8 cellular contexts compared by ENCODE assay signal in the genomic region with DNA sequence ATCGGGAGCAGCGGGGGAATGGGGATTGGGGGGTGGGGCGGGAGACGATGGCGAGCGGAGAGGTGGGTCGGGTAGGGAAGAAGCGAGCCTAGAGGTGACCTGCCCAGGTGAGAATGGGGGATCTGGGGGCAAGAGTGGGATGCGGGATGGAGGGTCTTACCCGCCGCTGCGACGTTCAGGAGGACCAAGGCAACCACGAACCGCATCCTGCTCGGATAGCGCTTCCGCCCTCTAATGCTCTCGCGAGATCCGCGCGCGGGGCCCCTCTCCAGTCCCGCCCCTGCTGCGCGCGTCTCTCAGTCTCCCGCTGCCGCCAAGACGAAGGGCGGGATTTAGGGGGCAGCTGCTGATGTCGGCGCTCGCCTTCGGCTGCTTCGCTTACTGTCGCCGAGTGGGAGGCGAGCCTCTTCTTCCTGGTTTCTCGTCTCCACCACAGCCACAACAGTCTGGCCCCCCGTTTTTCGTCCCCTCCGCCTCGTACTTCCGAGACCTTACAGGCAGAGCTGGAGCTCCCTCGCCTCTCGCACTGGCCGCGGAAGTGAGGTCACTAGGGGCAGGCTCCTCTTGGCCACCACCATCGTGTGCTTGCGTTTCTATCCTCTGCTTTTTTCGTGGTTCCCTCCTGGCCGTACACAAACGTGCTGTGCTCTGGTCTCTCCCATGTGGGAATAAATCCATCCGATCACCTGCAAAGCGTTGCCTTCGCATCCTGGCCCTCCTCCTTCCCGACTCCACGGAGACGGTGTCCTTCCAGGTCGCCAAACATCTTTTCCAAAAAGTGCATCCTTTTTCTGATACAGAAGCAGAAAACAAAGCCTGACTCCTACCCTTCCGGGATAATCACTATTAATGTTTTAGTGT. TPM values are rescaled to one million over a fixed set of nuclear protein-coding genes. Genes with fewer than 3 reads are reported as not detected.
A peak's percentile ranks its signal among the peaks of the same experiment; 100 is the strongest.
DNase-seq lines count a peak whose midpoint lies in the region; ATAC-seq and TF ChIP-seq lines count a peak whose summit lies in the region.

A gene (minus strand): TSS at position 233 of the 861 bp plus-strand sequence. CDS start 27 bp downstream, at position 206.

- ATAC-seq in GM19328 (IDR thresholded peaks at IDR 0.05; ENCODE audit: unreplicated experiment) = peak; percentile 74
- ATAC-seq in HG03469 (IDR thresholded peaks at IDR 0.05; ENCODE audit: unreplicated experiment) = peak; percentile 76
- peak; percentile 84 for ATAC-seq in left colon

- peaks cover 37 to 44% (median 41%) of the 10 kb centered on the region in 10 experiments for H3K4me1 ChIP-seq in BLaER1 treated with 17β-estradiol and CSF1 and Interleukin-3, amounts not matched to agents 10 nM and 100 nM
- H3K4me1 ChIP-seq in colonic mucosa = peaks cover 11% of the 10 kb centered on the region

- H3K36me3 ChIP-seq in BLaER1 treated with 17β-estradiol and CSF1 and Interleukin-3, amounts not matched to agents 10 nM and 100 nM = peaks cover 35 to 43% (median 42%) of the 10 kb centered on the region in 11 experiments
- peaks cover 5% of the 10 kb centered on the region for H3K36me3 ChIP-seq in colonic mucosa

- H3K36me3 Mint-ChIP-seq in activated CD4-positive, alpha-beta T cell treated with anti-CD3 and anti-CD28 coated beads, Interleukin-2, amount 10 ng/mL, durations not matched to agents 24 days and 14 days (ENCODE audit: low read depth) = peaks cover 48% of the 10 kb centered on the region

- no peaks in the 10 kb centered on the region for H3K9me3 Mint-ChIP-seq in activated CD4-positive, alpha-beta T cell treated with anti-CD3 and anti-CD28 coated beads, Interleukin-2, amount 10 ng/mL, durations not matched to agents 24 days and 14 days

- peak within 1 kb of the TSS; percentile 94 to 98 (median 97) for H3K27ac ChIP-seq in BLaER1 treated with 17β-estradiol and CSF1 and Interleukin-3, amounts not matched to agents 10 nM and 100 nM
- peak within 1 kb of the TSS; percentile 88 for H3K27ac ChIP-seq in colonic mucosa

- H3K27ac Mint-ChIP-seq in activated CD4-positive, alpha-beta T cell treated with anti-CD3 and anti-CD28 coated beads, Interleukin-2, amount 10 ng/mL, durations not matched to agents 24 days and 14 days = peak within 1 kb of the TSS; percentile 99

- H3K4me3 ChIP-seq in BLaER1 treated with 17β-estradiol and CSF1 and Interleukin-3, amounts not matched to agents 10 nM and 100 nM = peak within 1 kb of the TSS; percentile 82 to 97 (median 91)
- H3K4me3 ChIP-seq in colonic mucosa = peak within 1 kb of the TSS; percentile 61

- H3K9ac ChIP-seq in BLaER1 treated with 17β-estradiol and CSF1 and Interleukin-3, amounts not matched to agents 10 nM and 100 nM = peak within 1 kb of the TSS; percentile 92 to 98 (median 96)
- H3K9ac ChIP-seq in colonic mucosa (ENCODE audit: low read depth in 2 of 2, low read length in 2 of 2) = peak within 1 kb of the TSS; percentile 60 to 97

- no peak for TF ChIP-seq CTCF in colonic mucosa (IDR thresholded peaks at IDR 0.05)

- DNase-seq in NCI-H526 treated with DMSO at 0.1 percent for 48 hours (lab: John Stamatoyannopoulos, UW) (peak; percentile 83), colonic mucosa (peak; percentile 94), left colon (peak; percentile 93 to 97)
- DNase-seq in activated CD4-positive, alpha-beta T cell treated with anti-CD3 and anti-CD28 coated beads, Interleukin-2, amount 10 ng/mL, durations not matched to agents 24 days and 14 days = peak; percentile 98
- DNase-seq in stimulated activated CD4-positive, alpha-beta T cell treated with anti-CD3 and anti-CD28 coated beads, Interleukin-1b, Interleukin-23, amount 100 ng/mL, for 4 hours (ENCODE audit: low read depth in 2 of 2) = peak; percentile 90 to 93

- H3K27me3 Mint-ChIP-seq in activated CD4-positive, alpha-beta T cell treated with anti-CD3 and anti-CD28 coated beads, Interleukin-2, amount 10 ng/mL, durations not matched to agents 24 days and 14 days = no peaks in the 10 kb centered on the region

- peak within 1 kb of the TSS; percentile 91 to 99 (median 97) for H3K4me2 ChIP-seq in BLaER1 treated with 17β-estradiol and CSF1 and Interleukin-3, amounts not matched to agents 10 nM and 100 nM

- intact Hi-C loops in activated CD4-positive, alpha-beta T cell treated with anti-CD3 and anti-CD28 coated beads, Interleukin-2, amount 10 ng/mL, durations not matched to agents 24 days and 14 days (cut with micrococcal nuclease) = loop anchor here (1.0 to 5.0 kb wide), 6 partner anchors 26 to 869 kb away; a partner anchor contains a TSS
- intact Hi-C loops in colonic mucosa (cut with DNase I) = no loop called here
- intact Hi-C loops in left colon (cut with DNase I, micrococcal nuclease) = no loop called here

- no peaks in the 10 kb centered on the region for H3K27me3 ChIP-seq in BLaER1 treated with 17β-estradiol and CSF1 and Interleukin-3, amounts not matched to agents 10 nM and 100 nM
- no peaks in the 10 kb centered on the region for H3K27me3 ChIP-seq in colonic mucosa

- peaks cover 36 to 45% (median 39%) of the 10 kb centered on the region in 11 experiments for H4K20me1 ChIP-seq in BLaER1 treated with 17β-estradiol and CSF1 and Interleukin-3, amounts not matched to agents 10 nM and 100 nM

- H3K4me3 Mint-ChIP-seq in activated CD4-positive, alpha-beta T cell treated with anti-CD3 and anti-CD28 coated beads, Interleukin-2, amount 10 ng/mL, durations not matched to agents 24 days and 14 days = peak within 1 kb of the TSS; percentile 95

- H3K4me1 Mint-ChIP-seq in activated CD4-positive, alpha-beta T cell treated with anti-CD3 and anti-CD28 coated beads, Interleukin-2, amount 10 ng/mL, durations not matched to agents 24 days and 14 days = peaks cover 32% of the 10 kb centered on the region

- H3K9me3 ChIP-seq in BLaER1 treated with 17β-estradiol and CSF1 and Interleukin-3, amounts not matched to agents 10 nM and 100 nM (replicated peaks in 1 of 11) = no peaks in the 10 kb centered on the region
- H3K9me3 ChIP-seq in colonic mucosa = no peaks in the 10 kb centered on the region

RNA-seq across cellular contexts. Expression of the gene that starts here (rescaled TPM):
- total RNA-seq in activated CD4-positive, alpha-beta T cell treated with anti-CD3 and anti-CD28 coated beads, Interleukin-2, amount 10 ng/mL, durations not matched to agents 24 days and 14 days = 89.6 and 94.1 TPM in 2 replicates
- total RNA-seq in colonic mucosa (100 to 1,000 TPM; 140 to 162 TPM), left colon (100 to 1,000 TPM; 186 to 193 TPM)

Comparison
In these comparisons a context has a peak if more than half of its experiments do, and no peak if none do; other contexts are left out.
1. Peak in every context shown above with its lines: DNase-seq, ATAC-seq, H3K4me3 ChIP-seq and H3K27ac ChIP-seq.